ENCODE assay signal across 18 cellular contexts in the genomic region with DNA sequence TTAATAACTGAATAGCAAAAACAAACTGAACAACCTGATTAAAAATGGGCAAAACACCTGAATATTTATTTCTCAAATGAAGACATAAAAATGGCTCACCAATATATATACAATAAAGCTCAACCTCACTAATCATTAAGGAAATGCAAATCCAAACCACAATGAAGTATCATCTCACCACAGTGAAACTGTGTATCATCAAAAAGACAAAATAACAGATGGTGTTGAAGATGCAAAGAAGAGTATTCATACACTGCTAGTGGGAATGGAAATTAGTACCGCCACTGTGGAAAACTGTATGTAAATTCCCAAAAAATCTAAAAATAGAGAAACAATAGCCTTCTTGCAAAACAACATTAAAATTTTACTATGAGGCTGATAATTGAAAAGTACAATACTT.
DNase-seq lines count a peak whose midpoint lies in the region; ATAC-seq and FAIRE-seq lines count a peak whose summit lies in the region.
"Had no signal": no experiment of that assay in that cellular context is flagged by ENCODE, and none has a peak within 500 bp of the region (broad histone marks: within the 10 kb centered on the region; RNA-seq: fewer than 3 reads in every experiment).

No MANE protein-coding gene starts in this region.

- FAIRE-seq in small intestine (lab: Jason Lieb, UNC) = no peak
- FAIRE-seq: H1 had no signal

- H3K4me1 ChIP-seq in small intestine (ENCODE audit: control insufficient read depth in 2 of 2, insufficient read depth in 1 of 2, low read depth in 1 of 2, low read length in 1 of 2) = no peaks in the 10 kb centered on the region
- H3K4me1 ChIP-seq: lower lobe of right lung, psoas muscle, tibial nerve had no signal

- no peaks in the 10 kb centered on the region for H3K36me3 ChIP-seq in small intestine (ENCODE audit: control insufficient read depth in 2 of 2, insufficient read depth in 2 of 2, low read length in 2 of 2)
- no peaks in the 10 kb centered on the region for H3K36me3 ChIP-seq in MG63
- H3K36me3 ChIP-seq: lower lobe of right lung, tibial nerve had no signal

- H3K4me3 ChIP-seq in small intestine (ENCODE audit: low read depth in 1 of 2, low read length in 2 of 2) (no peak overlapping the region), MG63 (no peak overlapping the region)
- H3K4me3 ChIP-seq: lower lobe of right lung, psoas muscle, SK-N-MC, tibial nerve had no signal

- ATAC-seq in GM18520 (IDR thresholded peaks at IDR 0.05; ENCODE audit: unreplicated experiment) (peak; percentile 78), GM21423 (IDR thresholded peaks at IDR 0.05; ENCODE audit: unreplicated experiment) (peak; percentile 82), HG02981 (IDR thresholded peaks at IDR 0.05; ENCODE audit: unreplicated experiment) (peak; percentile 97), HG03558 (IDR thresholded peaks at IDR 0.05; ENCODE audit: extremely low read depth, unreplicated experiment) (peak; percentile 82), left lobe of liver (no peak)
- ATAC-seq: activated CD8-positive, alpha-beta memory T cell treated with anti-CD3 and anti-CD28 coated beads, Interleukin-2, amount 10 ng/mL, durations not matched to agents 7 days and 5 days; lower lobe of right lung; natural killer cell; psoas muscle had no signal

- no peak overlapping the region for H3K27ac ChIP-seq in small intestine (ENCODE audit: low read depth in 1 of 2, low read length in 1 of 2)
- H3K27ac ChIP-seq: lower lobe of right lung, psoas muscle, SK-N-MC, tibial nerve, VCaP had no signal

- DNase-seq in HK-2 (ENCODE audit: unreplicated experiment) (no peak), small intestine (no peak), MG63 (no peak), left lobe of liver (ENCODE audit: low spot score) (no peak)
- DNase-seq: activated CD8-positive, alpha-beta memory T cell treated with anti-CD3 and anti-CD28 coated beads, Interleukin-2, amount 10 ng/mL, durations not matched to agents 7 days and 5 days; activated naive CD4-positive, alpha-beta T cell treated with Interleukin-2 at 50 U/mL for 16 hours; effector CD4-positive, alpha-beta T cell; lower lobe of right lung; natural killer cell; psoas muscle had no signal

- WGBS in small intestine, 3 donors = 80 to 93% (median 86%) methylated on average over 1 of the region's 1 CpG

- no peaks in the 10 kb centered on the region for H3K9me3 ChIP-seq in small intestine (ENCODE audit: control insufficient read depth, low read depth)
- H3K9me3 ChIP-seq in MG63 = no peaks in the 10 kb centered on the region
- H3K9me3 ChIP-seq: lower lobe of right lung, psoas muscle, tibial nerve had no signal

- H3K27me3 ChIP-seq in small intestine (ENCODE audit: control insufficient read depth in 2 of 2, insufficient read depth in 2 of 2, low read length in 2 of 2) (no peaks in the 10 kb centered on the region), MG63 (no peaks in the 10 kb centered on the region)
- H3K27me3 ChIP-seq: tibial nerve had no signal
